In the genomic region with DNA sequence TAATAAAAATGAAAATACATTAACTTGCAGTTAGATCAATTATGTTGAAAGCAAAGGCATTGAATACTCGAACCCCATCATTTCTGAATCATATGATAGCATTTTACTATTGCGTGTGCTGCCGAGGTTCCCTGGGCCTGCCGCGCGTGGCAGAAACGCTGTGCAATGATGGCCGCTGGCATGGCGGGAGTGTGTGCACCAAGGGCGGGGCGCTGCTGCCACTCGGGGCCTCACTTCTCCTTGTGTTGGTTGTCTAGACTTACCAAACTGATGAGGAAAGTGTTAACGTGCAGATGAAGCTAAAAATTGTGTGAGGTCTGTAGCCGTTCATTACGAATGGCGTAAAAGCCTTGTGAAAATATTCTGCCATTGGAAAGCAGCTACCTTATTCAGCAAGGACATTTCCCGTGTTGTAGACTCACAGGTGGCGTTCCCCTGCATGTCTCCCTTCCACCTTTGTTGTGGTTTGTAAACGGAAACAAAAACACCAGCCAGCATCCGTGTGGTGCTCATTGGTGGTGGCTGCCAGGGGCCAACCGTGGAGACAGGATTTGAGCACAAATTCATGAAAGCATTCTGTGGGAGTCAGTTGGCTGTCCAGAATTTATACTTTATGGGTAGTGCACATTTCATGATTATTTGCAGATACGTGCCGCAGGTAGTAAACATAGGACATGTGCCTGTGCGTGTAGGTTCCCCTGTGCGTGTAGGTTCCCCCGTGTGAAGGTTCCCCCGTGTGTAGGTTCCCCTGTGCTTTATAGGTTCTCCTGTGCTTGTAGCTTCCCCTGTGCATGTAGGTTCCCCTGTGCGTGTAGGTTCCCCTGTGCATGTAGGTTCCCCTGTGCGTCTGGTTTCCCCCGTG, we compare ENCODE assay signal across 9 cellular contexts. TPM values are rescaled to one million over a fixed set of nuclear protein-coding genes. Genes with fewer than 3 reads are reported as not detected.
DNase-seq lines count a peak whose midpoint lies in the region; ATAC-seq and TF ChIP-seq lines count a peak whose summit lies in the region.
"Had no signal": no experiment of that assay in that cellular context is flagged by ENCODE, and none has a peak within 500 bp of the region (broad histone marks: within the 10 kb centered on the region; RNA-seq: fewer than 3 reads in every experiment).

No MANE protein-coding gene starts in this region.

- no peak overlapping the region for H3K27ac Mint-ChIP-seq in HFFc6

- H3K4me1 Mint-ChIP-seq in HFFc6 (ENCODE audit: low read depth) = no peaks in the 10 kb centered on the region

- H3K4me1 ChIP-seq in colonic mucosa = peaks cover 14% of the 10 kb centered on the region
- H3K4me1 ChIP-seq in thyroid gland = peaks cover 35 to 55% of the 10 kb centered on the region in 2 donors

- H3K9ac ChIP-seq in colonic mucosa (ENCODE audit: low read depth in 2 of 2, low read length in 2 of 2) = peak overlapping the region in 1 of 2 donors; percentile 27

- no peak for ATAC-seq in HG03439 (IDR thresholded peaks at IDR 0.05; ENCODE audit: unreplicated experiment)

- H3K36me3 Mint-ChIP-seq in HFFc6 (ENCODE audit: low read depth) = no peaks in the 10 kb centered on the region

- H3K27ac ChIP-seq in colonic mucosa (no peak overlapping the region), thyroid gland (no peak overlapping the region)
- H3K27ac ChIP-seq: VCaP had no signal

- peaks cover 2% of the 10 kb centered on the region; the same call in 1 of the 2 replicates for H3K27me3 Mint-ChIP-seq in HFFc6 (ENCODE audit: insufficient read depth)

- peak; percentile 39 for TF ChIP-seq POLR2A in GM19193 (IDR thresholded peaks at IDR 0.05; ENCODE audit: extremely low read depth, insufficient read depth, insufficient read length)
- no peak for TF ChIP-seq POLR2A in thyroid gland (IDR thresholded peaks at IDR 0.05)

- 84 to 89% methylated on average over 29 to 30 of the region's 30 CpGs for WGBS in thyroid gland, 2 donors

- TF ChIP-seq CTCF in colonic mucosa (IDR thresholded peaks at IDR 0.05) = no peak
- TF ChIP-seq CTCF in HFFc6 (IDR thresholded peaks at IDR 0.05) = no peak
- TF ChIP-seq CTCF in thyroid gland (IDR thresholded peaks at IDR 0.05) = no peak

- H3K27me3 ChIP-seq in colonic mucosa (no peaks in the 10 kb centered on the region), thyroid gland (no peaks in the 10 kb centered on the region)

- no peak overlapping the region for H3K4me3 Mint-ChIP-seq in HFFc6

- DNase-seq in activated CD4-positive, alpha-beta T cell treated with anti-CD3 and anti-CD28 coated beads for 48 hours = peak; percentile 73
- DNase-seq in colonic mucosa = no peak
- peak; percentile 54 for DNase-seq in stimulated activated CD8-positive, alpha-beta memory T cell treated with anti-CD3 and anti-CD28 coated beads, Interleukin-12 subunit alpha, Interleukin-12 subunit beta, amount 100 ng/mL, for 1 hour (ENCODE audit: low read depth)
- DNase-seq in cortex of kidney (lab: John Stamatoyannopoulos, UW) = no peak
- DNase-seq in HFFc6 = no peak
- no peak for DNase-seq in thyroid gland

- H3K36me3 ChIP-seq in colonic mucosa = no peaks in the 10 kb centered on the region
- no peaks in the 10 kb centered on the region for H3K36me3 ChIP-seq in thyroid gland

- H3K4me3 ChIP-seq in colonic mucosa (peak overlapping the region; percentile 6), thyroid gland (replicated peaks in 1 of 3) (no peak overlapping the region)

- no peaks in the 10 kb centered on the region for H3K9me3 Mint-ChIP-seq in HFFc6

- intact Hi-C loops in colonic mucosa (cut with DNase I) = loop anchor here (10.0 kb wide), 1 partner anchor 50 kb away; no protein-coding TSS in a partner anchor
- intact Hi-C loops in thyroid gland (cut with DNase I) = no loop called here

- H3K9me3 ChIP-seq in colonic mucosa = no peaks in the 10 kb centered on the region
- H3K9me3 ChIP-seq in thyroid gland = no peaks in the 10 kb centered on the region

RNA-seq across cellular contexts. Expression of gene GRAMD4, which starts 5.9 kb away (rescaled TPM):
- total RNA-seq in colonic mucosa = 100 to 1,000 TPM; 118 to 141 TPM
- 10 to 100 TPM in 3 of 6 experiments, 1 to 10 TPM in 3; 6.8 to 16.3 (median 9.5) TPM for total RNA-seq in HFFc6 (2021; fragmentation: NEBNext Ultra II Directional; extraction: Animal tissue kit (Norgen Biotek cat#: 25700))
- total RNA-seq in thyroid gland = 100 to 1,000 TPM in 1 of 4 donors, 10 to 100 TPM in 3; 33.5 to 193 (median 62.1) TPM

Comparison
In these comparisons a context has a peak if more than half of its experiments do, and no peak if none do; other contexts are left out.
1. DNase-seq: peak in activated CD4-positive, alpha-beta T cell treated with anti-CD3 and anti-CD28 coated beads for 48 hours (single experiment) and stimulated activated CD8-positive, alpha-beta memory T cell treated with anti-CD3 and anti-CD28 coated beads, Interleukin-12 subunit alpha, Interleukin-12 subunit beta, amount 100 ng/mL, for 1 hour (single experiment); none in colonic mucosa (single experiment), cortex of kidney (single experiment), HFFc6 (single experiment) and thyroid gland (0 of 2).